21 cellular contexts compared by ENCODE assay signal in the genomic region with DNA sequence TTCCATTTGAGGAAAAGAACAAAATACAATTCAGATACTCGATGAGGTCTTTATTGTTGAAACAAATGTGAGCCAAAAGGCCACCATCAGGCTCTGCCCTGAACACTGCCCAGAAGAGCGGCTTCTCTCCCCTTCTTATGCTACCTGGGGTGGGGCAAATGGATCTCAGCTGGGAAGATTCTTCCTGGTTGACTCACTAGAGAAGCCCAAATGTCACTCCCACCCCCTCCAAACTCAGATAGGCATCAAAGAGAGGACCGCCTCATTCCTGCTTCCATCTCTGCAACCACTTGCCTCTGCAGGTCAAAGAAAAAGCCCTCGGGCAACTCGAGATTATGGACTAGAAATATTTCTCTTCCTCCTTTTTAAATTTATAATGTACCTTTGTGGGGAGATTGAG. TPM values are rescaled to one million over a fixed set of nuclear protein-coding genes. Genes with fewer than 3 reads are reported as not detected.
"Had no signal": no experiment of that assay in that cellular context is flagged by ENCODE, and none has a peak within 500 bp of the region (broad histone marks: within the 10 kb centered on the region; RNA-seq: fewer than 3 reads in every experiment).

No MANE protein-coding gene starts in this region.

- H3K9me3 ChIP-seq: left lung, thoracic aorta, uterus had no signal

- H3K27ac ChIP-seq: coronary artery, heart right ventricle, left lung, thoracic aorta, uterus had no signal

- ATAC-seq: activated naive CD8-positive, alpha-beta T cell treated with anti-CD3 and anti-CD28 coated beads, Interleukin-2, amount 50 U/mL, for 24 hours; heart right ventricle; left lung; sciatic nerve had no signal

- H3K4me1 Mint-ChIP-seq: activated naive CD8-positive, alpha-beta T cell treated with anti-CD3 and anti-CD28 coated beads, Interleukin-2, amount 50 U/mL, for 24 hours; naive thymus-derived CD4-positive, alpha-beta T cell; neural crest cell had no signal

- H3K4me3 Mint-ChIP-seq: activated CD4-positive, alpha-beta memory T cell treated with anti-CD3 and anti-CD28 coated beads for 36 hours; activated naive CD8-positive, alpha-beta T cell treated with anti-CD3 and anti-CD28 coated beads, Interleukin-2, amount 50 U/mL, for 24 hours; naive thymus-derived CD4-positive, alpha-beta T cell; neural crest cell had no signal

- H3K36me3 ChIP-seq: heart right ventricle, left lung, thoracic aorta, uterus had no signal

- DNase-seq: activated CD4-positive, alpha-beta memory T cell treated with anti-CD3 and anti-CD28 coated beads for 36 hours; activated CD4-positive, alpha-beta T cell treated with anti-CD3 and anti-CD28 coated beads for 48 hours; activated effector memory CD4-positive, alpha-beta T cell treated with anti-CD3 and anti-CD28 coated beads, Interleukin-2, amount 50 U/mL, for 16 hours; activated naive CD4-positive, alpha-beta T cell treated with anti-CD3 and anti-CD28 coated beads, Interleukin-2, amount 50 U/mL, for 16 hours; activated naive CD8-positive, alpha-beta T cell treated with anti-CD3 and anti-CD28 coated beads, Interleukin-2, amount 50 U/mL, for 24 hours; activated T-cell treated with anti-CD3 and anti-CD28 coated beads for 4 hours; cerebellar nuclear complex; heart right ventricle; kidney glomerular epithelial cell; left lung; naive thymus-derived CD4-positive, alpha-beta T cell; occipital lobe; stimulated activated CD4-positive, alpha-beta T cell treated with anti-CD3 and anti-CD28 coated beads, Interleukin-2, amount 100 ng/mL, for 48 hours; stimulated activated naive CD4-positive, alpha-beta T cell treated with Interleukin-2 at 50 U/mL for 16 hours; uterus had no signal

- H3K36me3 Mint-ChIP-seq: activated CD4-positive, alpha-beta memory T cell treated with anti-CD3 and anti-CD28 coated beads for 36 hours; naive thymus-derived CD4-positive, alpha-beta T cell had no signal

- H3K4me1 ChIP-seq: heart right ventricle, left lung, uterus had no signal

- H3K27me3 ChIP-seq: left lung, uterus had no signal

- H3K9me3 Mint-ChIP-seq: activated CD4-positive, alpha-beta memory T cell treated with anti-CD3 and anti-CD28 coated beads for 36 hours; activated naive CD8-positive, alpha-beta T cell treated with anti-CD3 and anti-CD28 coated beads, Interleukin-2, amount 50 U/mL, for 24 hours; neural crest cell had no signal

- H3K4me3 ChIP-seq: coronary artery, heart right ventricle, left lung, lung, thoracic aorta, uterus had no signal

- H3K27me3 Mint-ChIP-seq: activated naive CD8-positive, alpha-beta T cell treated with anti-CD3 and anti-CD28 coated beads, Interleukin-2, amount 50 U/mL, for 24 hours had no signal

- H3K27ac Mint-ChIP-seq: activated CD4-positive, alpha-beta memory T cell treated with anti-CD3 and anti-CD28 coated beads for 36 hours; activated naive CD8-positive, alpha-beta T cell treated with anti-CD3 and anti-CD28 coated beads, Interleukin-2, amount 50 U/mL, for 24 hours; naive thymus-derived CD4-positive, alpha-beta T cell had no signal

RNA-seq across cellular contexts. Expression of gene TBX3, which starts 55.8 kb away (rescaled TPM):
- total RNA-seq: activated CD4-positive, alpha-beta memory T cell treated with anti-CD3 and anti-CD28 coated beads for 36 hours; naive thymus-derived CD4-positive, alpha-beta T cell; T-helper 2 cell treated with Interferon-gamma antibody and Interleukin-4, amounts not matched to agents 100 ng/mL and 5 ng/mL, for 36 hours had no signal
- polyA plus RNA-seq: naive thymus-derived CD4-positive, alpha-beta T cell had no signal
